In the genomic region with DNA sequence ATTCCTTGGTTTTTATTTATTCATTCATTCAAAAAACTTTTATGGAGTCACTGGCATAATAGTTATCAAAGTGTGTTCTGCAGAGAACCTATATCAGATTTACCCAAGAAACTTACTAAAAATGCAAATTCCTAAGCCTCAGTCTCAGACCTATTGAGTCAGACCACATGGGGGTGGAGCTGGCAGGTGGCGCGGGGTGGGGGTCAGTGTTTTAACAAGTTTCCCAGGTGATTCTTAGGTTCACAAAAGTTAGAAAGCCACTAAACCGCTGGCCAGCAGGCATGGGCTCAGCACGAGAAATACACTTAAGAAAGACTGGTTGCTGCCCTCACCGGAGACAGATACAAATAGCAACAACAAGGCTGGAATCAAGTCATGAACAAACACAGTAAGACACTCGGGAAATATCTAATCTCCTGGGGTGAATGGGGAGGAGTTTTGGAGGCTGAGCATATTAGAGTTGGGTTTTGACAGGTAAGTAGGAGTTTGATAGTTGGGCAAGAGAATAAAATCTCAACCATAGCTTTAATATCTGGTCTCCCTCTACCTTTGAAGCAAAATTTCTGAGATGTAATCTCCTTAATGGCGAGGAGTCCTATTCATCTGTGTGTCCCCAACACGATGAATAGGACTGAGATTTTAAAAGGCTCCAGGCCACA, we compare ENCODE assay signal across 23 cellular contexts.
DNase-seq lines count a peak whose midpoint lies in the region; ATAC-seq, FAIRE-seq and TF ChIP-seq lines count a peak whose summit lies in the region.
"Had no signal": no experiment of that assay in that cellular context is flagged by ENCODE, and none has a peak within 500 bp of the region (broad histone marks: within the 10 kb centered on the region; RNA-seq: fewer than 3 reads in every experiment).

No MANE protein-coding gene starts in this region.

- no peak for DNase-seq in activated CD8-positive, alpha-beta T cell treated with anti-CD3 and anti-CD28 coated beads, Interleukin-2, amount 10 ng/mL, durations not matched to agents 7 days and 5 days
- DNase-seq in activated CD8-positive, alpha-beta T cell treated with anti-CD3 and anti-CD28 coated beads for 36 hours = no peak
- DNase-seq in GM12878 (ENCODE audit: low read depth, low spot score) (no peak), spleen (peak; percentile 23), NCI-H82 treated with DMSO at 0.1 percent for 48 hours (lab: John Stamatoyannopoulos, UW; ENCODE audit: unreplicated experiment) (no peak), lower leg skin (ENCODE audit: low spot score in 2 of 2) (no peak)
- DNase-seq: CD4-positive, CD25-positive, alpha-beta regulatory T cell; DMS79; NCI-H1105 treated with DMSO at 0.1 percent for 48 hours; NCI-H2029 treated with DMSO at 0.1 percent for 48 hours; NCI-H226; NCI-H524; NCI-H82; SHP77 treated with DMSO at 0.1 percent for 48 hours; T-cell had no signal

- TF ChIP-seq CTCF in activated CD8-positive, alpha-beta T cell treated with anti-CD3 and anti-CD28 coated beads for 36 hours (IDR thresholded peaks at IDR 0.05) = no peak
- TF ChIP-seq CTCF in GM12878 (IDR thresholded peaks at IDR 0.05 in 2 of 3, conservative IDR thresholded peaks at IDR 0.05 in 1 of 3; ENCODE audit: control insufficient read depth in 2 of 3, extremely low read depth in 1 of 3, insufficient read depth in 1 of 3, low read depth in 3 of 3, low read length in 3 of 3) (no peak), spleen (IDR thresholded peaks at IDR 0.05 in 8 of 11, conservative IDR thresholded peaks at IDR 0.05 in 3 of 11) (no peak), lower leg skin (IDR thresholded peaks at IDR 0.05) (no peak)

- in situ Hi-C loops in GM12878 (cut with MboI) = no loop called here

- no peak for TF ChIP-seq EP300 in GM12878 (IDR thresholded peaks at IDR 0.05; ENCODE audit: borderline replicate concordance in 1 of 2, control insufficient read depth in 1 of 2, low read depth in 2 of 2, low read length in 2 of 2)

- 23% methylated on average over 8 of the region's 8 CpGs for WGBS in GM12878 (ENCODE audit: insufficient coverage, insufficient replicate concordance, low lambda C conversion rate, missing lambda C conversion rate)
- 78 to 86% (median 84%) methylated on average over 8 of the region's 8 CpGs for WGBS in spleen, 5 donors
- 87 to 89% methylated on average over 8 of the region's 8 CpGs for whole genome bisulfite sequencing in lower leg skin, 2 donors

- no peak overlapping the region for H3K4me3 Mint-ChIP-seq in activated CD8-positive, alpha-beta T cell treated with anti-CD3 and anti-CD28 coated beads, Interleukin-2, amount 10 ng/mL, durations not matched to agents 7 days and 5 days
- H3K4me3 Mint-ChIP-seq in activated CD8-positive, alpha-beta T cell treated with anti-CD3 and anti-CD28 coated beads for 36 hours = no peak overlapping the region
- H3K4me3 Mint-ChIP-seq: B cell; CD4-positive, CD25-positive, alpha-beta regulatory T cell; T-cell had no signal

- no peak overlapping the region for H2AFZ ChIP-seq in GM12878 (ENCODE audit: control insufficient read depth, low read depth, low read length)

- peaks cover 32% of the 10 kb centered on the region for H3K27me3 Mint-ChIP-seq in activated CD8-positive, alpha-beta T cell treated with anti-CD3 and anti-CD28 coated beads, Interleukin-2, amount 10 ng/mL, durations not matched to agents 7 days and 5 days (ENCODE audit: low read depth)
- H3K27me3 Mint-ChIP-seq in activated CD8-positive, alpha-beta T cell treated with anti-CD3 and anti-CD28 coated beads for 36 hours = no peaks in the 10 kb centered on the region

- H3K9me3 Mint-ChIP-seq in activated CD8-positive, alpha-beta T cell treated with anti-CD3 and anti-CD28 coated beads, Interleukin-2, amount 10 ng/mL, durations not matched to agents 7 days and 5 days (ENCODE audit: insufficient read depth) = no peaks in the 10 kb centered on the region
- H3K9me3 Mint-ChIP-seq in activated CD8-positive, alpha-beta T cell treated with anti-CD3 and anti-CD28 coated beads for 36 hours = no peaks in the 10 kb centered on the region
- H3K9me3 Mint-ChIP-seq: T-cell had no signal

- no peak overlapping the region for H3K27ac ChIP-seq in GM12878 (ENCODE audit: control insufficient read depth, insufficient read depth)
- no peak overlapping the region for H3K27ac ChIP-seq in spleen
- H3K27ac ChIP-seq: A549, RWPE1, SK-N-MC had no signal

- no peak for TF ChIP-seq POLR2A in GM12878 (IDR thresholded peaks at IDR 0.05; ENCODE audit: low read depth, low read length)
- no peak for TF ChIP-seq POLR2A in spleen (IDR thresholded peaks at IDR 0.05)
- no peak for TF ChIP-seq POLR2A in lower leg skin (IDR thresholded peaks at IDR 0.05)

- FAIRE-seq in GM12878 (lab: Jason Lieb, UNC) = no peak
- FAIRE-seq: A549, GM19239, H1 had no signal

- intact Hi-C loops in activated CD8-positive, alpha-beta T cell treated with anti-CD3 and anti-CD28 coated beads for 36 hours (cut with micrococcal nuclease) = no loop called here
- intact Hi-C loops in GM12878 (cut with micrococcal nuclease; ENCODE audit: unreplicated experiment) (no loop called here), spleen (cut with DNase I; ENCODE audit: low total_unique reads) (no loop called here), lower leg skin (cut with DNase I; ENCODE audit: low total_unique reads) (no loop called here)

- TF ChIP-seq RAD21 in GM12878 (IDR thresholded peaks at IDR 0.05; ENCODE audit: insufficient read depth, low read depth, low read length) = no peak

- SMC1A ChIA-PET in GM12878 (lab: Charles Lee; ENCODE audit: uncharacterized antibody, unreplicated experiment) = no interaction called here

- peak overlapping the region; percentile 14 for H3K27ac Mint-ChIP-seq in activated CD8-positive, alpha-beta T cell treated with anti-CD3 and anti-CD28 coated beads, Interleukin-2, amount 10 ng/mL, durations not matched to agents 7 days and 5 days
- no peak overlapping the region for H3K27ac Mint-ChIP-seq in activated CD8-positive, alpha-beta T cell treated with anti-CD3 and anti-CD28 coated beads for 36 hours
- H3K27ac Mint-ChIP-seq: B cell; CD4-positive, CD25-positive, alpha-beta regulatory T cell; T-cell had no signal

- H3K9ac ChIP-seq in GM12878 (ENCODE audit: control insufficient read depth, insufficient read depth, low read length) = no peak overlapping the region

- no peak overlapping the region for H3K4me2 ChIP-seq in GM12878 (ENCODE audit: control insufficient read depth, insufficient read depth)
- H3K4me2 ChIP-seq: A549 had no signal

- H3K27me3 ChIP-seq in GM12878 (replicated peaks in 1 of 2; ENCODE audit: control insufficient read depth in 2 of 2, insufficient read depth in 2 of 2, low read length in 1 of 2) (peaks cover 0 to 1% of the 10 kb centered on the region in 2 experiments; a peak in 1 of 4 replicates), spleen (replicated peaks in 1 of 7) (peaks cover 0 to 12% (median 0%) of the 10 kb centered on the region in 7 donors)

- no TSS peak for BruUV-seq in GM12878 (replicated peaks; lab: Mats Ljungman, UMichigan)

- peaks cover 6% of the 10 kb centered on the region; the same call in 1 of the 2 replicates for H3K4me1 ChIP-seq in GM12878 (ENCODE audit: control insufficient read depth, insufficient read depth, low read length)
- H3K4me1 ChIP-seq in spleen = peaks cover 0 to 10% (median 0%) of the 10 kb centered on the region in 6 donors
- H3K4me1 ChIP-seq: A549 had no signal

- ATAC-seq in activated CD8-positive, alpha-beta T cell treated with anti-CD3 and anti-CD28 coated beads, Interleukin-2, amount 10 ng/mL, durations not matched to agents 7 days and 5 days = no peak
- no peak for ATAC-seq in activated CD8-positive, alpha-beta T cell treated with anti-CD3 and anti-CD28 coated beads for 36 hours
- ATAC-seq in GM18867 (IDR thresholded peaks at IDR 0.05; ENCODE audit: unreplicated experiment) (peak; percentile 44), GM12878 (peak; percentile 74), HG03280 (IDR thresholded peaks at IDR 0.05; ENCODE audit: unreplicated experiment) (no peak)
- ATAC-seq: A549, T-cell had no signal

- CTCF ChIA-PET in activated CD8-positive, alpha-beta T cell treated with anti-CD3 and anti-CD28 coated beads, Interleukin-2, amount 10 ng/mL, durations not matched to agents 7 days and 5 days (lab: Charles Lee) = no interaction called here
- CTCF ChIA-PET in activated CD8-positive, alpha-beta T cell treated with anti-CD3 and anti-CD28 coated beads for 36 hours (lab: Charles Lee) = no interaction called here
- CTCF ChIA-PET in GM12878 (lab: Yijun Ruan, JAX) = interaction anchor here (1.0 to 2.5 kb wide), 4 partner anchors 9 to 167 kb away, joined by 3 to 6 read pairs (median 4); a partner anchor contains a TSS

- H3K9me3 ChIP-seq in GM12878 (replicated peaks; ENCODE audit: control insufficient read depth, insufficient read depth, low read length) (no peaks in the 10 kb centered on the region), spleen (no peaks in the 10 kb centered on the region)
- H3K9me3 ChIP-seq: A549 had no signal

- H4K20me1 ChIP-seq in GM12878 (ENCODE audit: control insufficient read depth, insufficient read depth) = no peaks in the 10 kb centered on the region

- POLR2A ChIA-PET in activated CD8-positive, alpha-beta T cell treated with anti-CD3 and anti-CD28 coated beads, Interleukin-2, amount 10 ng/mL, durations not matched to agents 7 days and 5 days (lab: Charles Lee) = no interaction called here
- POLR2A ChIA-PET in activated CD8-positive, alpha-beta T cell treated with anti-CD3 and anti-CD28 coated beads for 36 hours (lab: Charles Lee) = no interaction called here
- POLR2A ChIA-PET in GM12878 (lab: Charles Lee) = no interaction called here

- RAD21 ChIA-PET in GM12878 (lab: Charles Lee; ENCODE audit: unreplicated experiment) = no interaction called here

- no peaks in the 10 kb centered on the region for H3K79me2 ChIP-seq in GM12878 (ENCODE audit: control insufficient read depth, insufficient read depth, low read length)

- H3K4me1 Mint-ChIP-seq in activated CD8-positive, alpha-beta T cell treated with anti-CD3 and anti-CD28 coated beads, Interleukin-2, amount 10 ng/mL, durations not matched to agents 7 days and 5 days (ENCODE audit: low read depth) = peaks cover 20% of the 10 kb centered on the region
- H3K4me1 Mint-ChIP-seq in activated CD8-positive, alpha-beta T cell treated with anti-CD3 and anti-CD28 coated beads for 36 hours (ENCODE audit: low read depth) = no peaks in the 10 kb centered on the region
- H3K4me1 Mint-ChIP-seq: B cell; CD4-positive, CD25-positive, alpha-beta regulatory T cell; T-cell had no signal

- no peaks in the 10 kb centered on the region for H3K36me3 Mint-ChIP-seq in activated CD8-positive, alpha-beta T cell treated with anti-CD3 and anti-CD28 coated beads, Interleukin-2, amount 10 ng/mL, durations not matched to agents 7 days and 5 days (ENCODE audit: low read depth)
- no peaks in the 10 kb centered on the region for H3K36me3 Mint-ChIP-seq in activated CD8-positive, alpha-beta T cell treated with anti-CD3 and anti-CD28 coated beads for 36 hours (ENCODE audit: low read depth)
- H3K36me3 Mint-ChIP-seq: CD4-positive, CD25-positive, alpha-beta regulatory T cell; T-cell had no signal

- H3K36me3 ChIP-seq in GM12878 (ENCODE audit: control insufficient read depth in 2 of 2, insufficient read depth in 2 of 2, low read length in 1 of 2) (no peaks in the 10 kb centered on the region), spleen (no peaks in the 10 kb centered on the region)

- no peak overlapping the region for H3K4me3 ChIP-seq in GM12878
- H3K4me3 ChIP-seq in spleen = no peak overlapping the region
- no peak overlapping the region for H3K4me3 ChIP-seq in lower leg skin (ENCODE audit: low read depth, poor library complexity, severe bottlenecking)
- H3K4me3 ChIP-seq: A549, SK-N-MC had no signal

Comparison
In these comparisons a context has a peak if more than half of its experiments do, and no peak if none do; other contexts are left out.
1. ATAC-seq: peak in GM18867 (single experiment) and GM12878 (single experiment); none in activated CD8-positive, alpha-beta T cell treated with anti-CD3 and anti-CD28 coated beads, Interleukin-2, amount 10 ng/mL, durations not matched to agents 7 days and 5 days (single experiment), activated CD8-positive, alpha-beta T cell treated with anti-CD3 and anti-CD28 coated beads for 36 hours (single experiment) and HG03280 (single experiment).